In the genomic region with DNA sequence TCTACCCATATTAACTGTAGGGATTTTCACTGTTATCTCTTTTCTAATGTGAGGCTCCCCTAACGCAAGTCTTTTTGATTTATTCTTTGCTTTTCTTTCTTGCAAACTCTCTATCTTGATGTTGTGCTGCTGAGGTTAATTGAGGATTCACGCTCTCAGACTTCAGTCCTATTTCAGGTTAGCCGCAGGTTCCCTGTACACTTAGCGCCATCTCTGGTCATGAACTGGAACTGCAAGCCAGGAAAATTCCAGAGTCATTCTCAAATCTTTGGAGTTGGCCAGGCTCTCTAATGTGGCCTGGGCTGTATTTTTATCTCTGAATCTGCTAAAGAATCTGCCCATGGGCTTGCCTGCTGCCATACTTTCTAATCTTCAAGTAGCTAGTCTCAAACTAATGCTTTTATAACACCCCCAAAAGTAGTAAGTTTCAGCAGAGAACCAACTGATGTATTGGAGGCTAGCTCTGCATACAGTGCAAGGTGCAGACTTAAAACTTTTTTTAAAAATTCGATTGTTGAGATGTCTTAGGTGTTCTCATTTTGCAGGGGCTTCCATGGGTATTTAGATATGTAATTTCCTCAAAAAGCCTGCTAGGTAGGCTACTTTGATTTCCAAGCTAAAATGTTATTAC, we compare ENCODE assay signal across 8 cellular contexts.
DNase-seq lines count a peak whose midpoint lies in the region; ATAC-seq and TF ChIP-seq lines count a peak whose summit lies in the region.

No MANE protein-coding gene starts in this region.

- H3K36me3 ChIP-seq in ACC112 (ENCODE audit: insufficient read depth, low read length) (no peaks in the 10 kb centered on the region), GM06990 (ENCODE audit: control insufficient read depth, insufficient read depth, low read length) (no peaks in the 10 kb centered on the region), SK-N-MC (ENCODE audit: insufficient read depth, low read length) (no peaks in the 10 kb centered on the region)

- no peaks in the 10 kb centered on the region for H3K9me3 Mint-ChIP-seq in activated CD8-positive, alpha-beta memory T cell treated with anti-CD3 and anti-CD28 coated beads, Interleukin-2, amount 10 ng/mL, durations not matched to agents 7 days and 5 days (ENCODE audit: low read depth)

- H3K27ac Mint-ChIP-seq in activated CD8-positive, alpha-beta memory T cell treated with anti-CD3 and anti-CD28 coated beads, Interleukin-2, amount 10 ng/mL, durations not matched to agents 7 days and 5 days, result no peak overlapping the region

- ATAC-seq in HG02885 (IDR thresholded peaks at IDR 0.05; ENCODE audit: poor library complexity, unreplicated experiment) (peak; percentile 71), HG02852 (IDR thresholded peaks at IDR 0.05; ENCODE audit: unreplicated experiment) (no peak)
- ATAC-seq in activated CD8-positive, alpha-beta memory T cell treated with anti-CD3 and anti-CD28 coated beads, Interleukin-2, amount 10 ng/mL, durations not matched to agents 7 days and 5 days, result no peak

- CTCF ChIA-PET in activated CD8-positive, alpha-beta memory T cell treated with anti-CD3 and anti-CD28 coated beads, Interleukin-2, amount 10 ng/mL, durations not matched to agents 7 days and 5 days (lab: Charles Lee), result interaction anchor here (1.5 kb wide), 1 partner anchor 717 kb away, joined by 4 read pairs; no protein-coding TSS in a partner anchor

- no peaks in the 10 kb centered on the region for H3K27me3 Mint-ChIP-seq in activated CD8-positive, alpha-beta memory T cell treated with anti-CD3 and anti-CD28 coated beads, Interleukin-2, amount 10 ng/mL, durations not matched to agents 7 days and 5 days

- H3K4me3 Mint-ChIP-seq in activated CD8-positive, alpha-beta memory T cell treated with anti-CD3 and anti-CD28 coated beads, Interleukin-2, amount 10 ng/mL, durations not matched to agents 7 days and 5 days, result no peak overlapping the region

- H3K9ac ChIP-seq in SK-N-MC (ENCODE audit: insufficient read length), result peak overlapping the region; percentile 63

- H3K27ac ChIP-seq in ACC112 (ENCODE audit: low read depth, low read length), result no peak overlapping the region
- peak overlapping the region; percentile 92 for H3K27ac ChIP-seq in SK-N-MC

- no peaks in the 10 kb centered on the region for H3K27me3 ChIP-seq in ACC112 (ENCODE audit: insufficient read depth, low read length)
- no peaks in the 10 kb centered on the region for H3K27me3 ChIP-seq in GM06990 (replicated peaks; ENCODE audit: control insufficient read depth, insufficient read depth, low read length)

- no peaks in the 10 kb centered on the region for H3K9me3 ChIP-seq in SK-N-MC (ENCODE audit: low read depth, low read length)

- H3K4me1 ChIP-seq in ACC112 (ENCODE audit: control insufficient read depth, insufficient read depth, low read length, unreplicated experiment), result no peaks in the 10 kb centered on the region

- H3K4me1 Mint-ChIP-seq in activated CD8-positive, alpha-beta memory T cell treated with anti-CD3 and anti-CD28 coated beads, Interleukin-2, amount 10 ng/mL, durations not matched to agents 7 days and 5 days, result no peaks in the 10 kb centered on the region

- no peaks in the 10 kb centered on the region for H3K79me2 ChIP-seq in ACC112 (ENCODE audit: control insufficient read depth, insufficient read depth, low read length, unreplicated experiment)

- no peak for DNase-seq in GM06990 (ENCODE audit: extremely low read depth, insufficient read length)
- peak; percentile 55 for DNase-seq in SK-N-MC (ENCODE audit: low read depth, low spot score)
- DNase-seq in glomerular visceral epithelial cell (ENCODE audit: extremely low spot score), result peak; percentile 20
- peak; percentile 74 for DNase-seq in superior temporal gyrus (ENCODE audit: extremely low spot score)
- no peak for DNase-seq in activated CD8-positive, alpha-beta memory T cell treated with anti-CD3 and anti-CD28 coated beads, Interleukin-2, amount 10 ng/mL, durations not matched to agents 7 days and 5 days

- peak; percentile 98 for TF ChIP-seq CTCF in GM06990 (IDR thresholded peaks at IDR 0.05; ENCODE audit: insufficient read depth, low read length, poor library complexity, severe bottlenecking)

- H2AFZ ChIP-seq in ACC112 (ENCODE audit: low read length, unreplicated experiment), result peak overlapping the region; percentile 27

- peak overlapping the region; percentile 43 for H3K4me3 ChIP-seq in ACC112 (ENCODE audit: low read depth, low read length)
- no peak overlapping the region for H3K4me3 ChIP-seq in GM06990 (replicated peaks; ENCODE audit: low read depth, low read length)
- H3K4me3 ChIP-seq in SK-N-MC, result peak overlapping the region; percentile 79

- no peaks in the 10 kb centered on the region for H3K36me3 Mint-ChIP-seq in activated CD8-positive, alpha-beta memory T cell treated with anti-CD3 and anti-CD28 coated beads, Interleukin-2, amount 10 ng/mL, durations not matched to agents 7 days and 5 days

Comparison
In these comparisons a context has a peak if more than half of its experiments do, and no peak if none do; other contexts are left out.
1. DNase-seq: peak in SK-N-MC (single experiment), glomerular visceral epithelial cell (single experiment) and superior temporal gyrus (single experiment); none in GM06990 (single experiment) and activated CD8-positive, alpha-beta memory T cell treated with anti-CD3 and anti-CD28 coated beads, Interleukin-2, amount 10 ng/mL, durations not matched to agents 7 days and 5 days (single experiment).